ENCODE assay signal across 1 cellular context in the genomic region with DNA sequence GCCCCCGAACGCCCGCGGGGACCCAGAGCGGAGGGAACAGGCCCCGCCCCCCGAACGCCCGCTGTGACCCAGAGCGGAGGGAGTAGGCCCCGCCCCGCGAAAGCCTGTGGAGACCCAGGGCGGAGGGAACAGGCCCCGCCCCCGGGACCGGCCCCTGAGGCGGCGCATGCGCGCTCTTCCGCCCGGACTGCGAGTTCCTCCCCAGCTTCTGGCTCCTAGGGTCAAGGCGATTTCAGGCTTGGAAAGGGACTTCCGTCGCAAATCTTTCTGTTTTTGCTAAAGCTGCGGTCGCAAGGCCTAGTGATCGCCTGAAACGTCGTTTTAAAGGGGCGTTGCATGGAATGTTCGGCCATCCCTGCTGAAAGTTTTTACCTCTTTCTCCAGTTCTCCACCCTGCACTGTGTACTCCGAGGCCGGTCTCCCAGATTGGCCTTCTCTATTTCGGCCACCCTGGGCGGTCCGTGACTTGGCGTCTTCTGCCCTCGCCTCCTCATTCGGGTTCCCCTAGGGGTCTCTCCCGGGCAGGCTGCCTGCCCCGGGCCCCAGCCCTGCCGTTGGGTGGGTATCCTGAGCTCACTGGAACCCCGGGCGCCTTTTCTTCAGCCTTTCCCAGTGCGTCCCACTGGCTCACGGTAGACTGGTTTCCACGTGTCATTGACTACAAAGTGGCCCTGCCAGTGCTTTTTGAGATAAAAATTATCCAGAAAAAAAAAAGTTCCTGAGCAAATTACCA.
TF ChIP-seq lines count a peak whose summit lies in the region.

No MANE protein-coding gene starts in this region.

TF ChIP-seq in HCT116, 20 proteins besides CTCF, POLR2A, EP300 and RAD21 (continued from another document):
- TF ChIP-seq, protein P1, sequence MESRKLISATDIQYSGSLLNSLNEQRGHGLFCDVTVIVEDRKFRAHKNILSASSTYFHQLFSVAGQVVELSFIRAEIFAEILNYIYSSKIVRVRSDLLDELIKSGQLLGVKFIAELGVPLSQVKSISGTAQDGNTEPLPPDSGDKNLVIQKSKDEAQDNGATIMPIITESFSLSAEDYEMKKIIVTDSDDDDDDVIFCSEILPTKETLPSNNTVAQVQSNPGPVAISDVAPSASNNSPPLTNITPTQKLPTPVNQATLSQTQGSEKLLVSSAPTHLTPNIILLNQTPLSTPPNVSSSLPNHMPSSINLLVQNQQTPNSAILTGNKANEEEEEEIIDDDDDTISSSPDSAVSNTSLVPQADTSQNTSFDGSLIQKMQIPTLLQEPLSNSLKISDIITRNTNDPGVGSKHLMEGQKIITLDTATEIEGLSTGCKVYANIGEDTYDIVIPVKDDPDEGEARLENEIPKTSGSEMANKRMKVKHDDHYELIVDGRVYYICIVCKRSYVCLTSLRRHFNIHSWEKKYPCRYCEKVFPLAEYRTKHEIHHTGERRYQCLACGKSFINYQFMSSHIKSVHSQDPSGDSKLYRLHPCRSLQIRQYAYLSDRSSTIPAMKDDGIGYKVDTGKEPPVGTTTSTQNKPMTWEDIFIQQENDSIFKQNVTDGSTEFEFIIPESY (IDR thresholded peaks at IDR 0.05; ENCODE audit: extremely low read depth, insufficient replicate concordance, low read length): no peak
TF ChIP-seq in HCT116: peak in this region for 4.
